Comparison of ENCODE assay signal across 14 cellular contexts in genomic region chrX:103453655-103454054, GRCh38.
DNase-seq lines count a peak whose midpoint lies in the region; ATAC-seq, FAIRE-seq and TF ChIP-seq lines count a peak whose summit lies in the region.
"Had no signal": no experiment of that assay in that cellular context is flagged by ENCODE, and none has a peak within 500 bp of the region (broad histone marks: within the 10 kb centered on the region; RNA-seq: fewer than 3 reads in every experiment).

No MANE protein-coding gene starts in this region.

- POLR2A ChIA-PET in A673 (lab: Charles Lee; ENCODE audit: low non-redundant PET), result no interaction called here
- POLR2A ChIA-PET in activated CD8-positive, alpha-beta T cell treated with anti-CD3 and anti-CD28 coated beads, Interleukin-2, amount 10 ng/mL, durations not matched to agents 7 days and 5 days (lab: Charles Lee), result no interaction called here

- TF ChIP-seq CTCF in A673 (conservative IDR thresholded peaks at IDR 0.05; ENCODE audit: low read depth, low read length), result no peak
- TF ChIP-seq CTCF in fibroblast of villous mesenchyme (IDR thresholded peaks at IDR 0.05; ENCODE audit: insufficient read depth, low read depth, low read length), result no peak
- no peak for TF ChIP-seq CTCF in BE2C (IDR thresholded peaks at IDR 0.05; ENCODE audit: low read depth, low read length)

- H3K4me3 ChIP-seq in A673 (ENCODE audit: low read depth, low read length, poor library complexity, severe bottlenecking) (no peak overlapping the region), fibroblast of villous mesenchyme (ENCODE audit: low read depth, low read length) (no peak overlapping the region), small intestine (ENCODE audit: low read depth in 1 of 2, low read length in 2 of 2) (no peak overlapping the region), BE2C (ENCODE audit: low read depth, low read length) (no peak overlapping the region)
- H3K4me3 ChIP-seq: GM12878 had no signal

- H3K36me3 Mint-ChIP-seq in activated CD8-positive, alpha-beta T cell treated with anti-CD3 and anti-CD28 coated beads, Interleukin-2, amount 10 ng/mL, durations not matched to agents 7 days and 5 days (ENCODE audit: low read depth), result no peaks in the 10 kb centered on the region
- H3K36me3 Mint-ChIP-seq: CD14-positive monocyte had no signal

- H3K4me1 ChIP-seq in A673 (ENCODE audit: insufficient read depth, low read length, poor library complexity, severe bottlenecking), result no peaks in the 10 kb centered on the region
- H3K4me1 ChIP-seq in small intestine (ENCODE audit: control insufficient read depth in 2 of 2, insufficient read depth in 1 of 2, low read depth in 1 of 2, low read length in 1 of 2), result no peaks in the 10 kb centered on the region
- H3K4me1 ChIP-seq in BE2C, result no peaks in the 10 kb centered on the region

- CTCF ChIA-PET in A673 (lab: Charles Lee), result no interaction called here
- CTCF ChIA-PET in activated CD8-positive, alpha-beta T cell treated with anti-CD3 and anti-CD28 coated beads, Interleukin-2, amount 10 ng/mL, durations not matched to agents 7 days and 5 days (lab: Charles Lee), result no interaction called here

- no peaks in the 10 kb centered on the region for H3K9me3 Mint-ChIP-seq in activated CD8-positive, alpha-beta T cell treated with anti-CD3 and anti-CD28 coated beads, Interleukin-2, amount 10 ng/mL, durations not matched to agents 7 days and 5 days (ENCODE audit: insufficient read depth)
- H3K9me3 Mint-ChIP-seq: activated naive CD4-positive, alpha-beta T cell treated with anti-CD3 and anti-CD28 coated beads for 36 hours had no signal

- H3K27me3 Mint-ChIP-seq in activated CD8-positive, alpha-beta T cell treated with anti-CD3 and anti-CD28 coated beads, Interleukin-2, amount 10 ng/mL, durations not matched to agents 7 days and 5 days (ENCODE audit: low read depth), result no peaks in the 10 kb centered on the region

- intact Hi-C loops in A673 (cut with micrococcal nuclease; ENCODE audit: unreplicated experiment), result no loop called here

- 73 to 91% (median 86%) methylated on average over 2 of the region's 2 CpGs for WGBS in small intestine, 3 donors

- H3K4me3 Mint-ChIP-seq in activated CD8-positive, alpha-beta T cell treated with anti-CD3 and anti-CD28 coated beads, Interleukin-2, amount 10 ng/mL, durations not matched to agents 7 days and 5 days, result no peak overlapping the region
- H3K4me3 Mint-ChIP-seq: activated naive CD4-positive, alpha-beta T cell treated with anti-CD3 and anti-CD28 coated beads for 36 hours; CD14-positive monocyte had no signal

- no peaks in the 10 kb centered on the region for H3K4me1 Mint-ChIP-seq in activated CD8-positive, alpha-beta T cell treated with anti-CD3 and anti-CD28 coated beads, Interleukin-2, amount 10 ng/mL, durations not matched to agents 7 days and 5 days (ENCODE audit: low read depth)
- H3K4me1 Mint-ChIP-seq: CD14-positive monocyte had no signal

- DNase-seq in A673 (ENCODE audit: low spot score) (peak; percentile 19), H4 (ENCODE audit: low spot score) (peak; percentile 62), SW 1271 (lab: John Stamatoyannopoulos, UW) (peak; percentile 18 to 74), fibroblast of villous mesenchyme (ENCODE audit: low read depth) (peak; percentile 89), small intestine (no peak), BE2C (no peak)
- DNase-seq in activated CD8-positive, alpha-beta T cell treated with anti-CD3 and anti-CD28 coated beads, Interleukin-2, amount 10 ng/mL, durations not matched to agents 7 days and 5 days, result no peak
- DNase-seq: activated naive CD4-positive, alpha-beta T cell treated with anti-CD3 and anti-CD28 coated beads for 36 hours; KBM-7; NCI-H2171; stimulated activated CD4-positive, alpha-beta T cell treated with anti-CD3 and anti-CD28 coated beads, Interleukin-12 subunit alpha, Interleukin-12 subunit beta, amount 100 ng/mL, for 4 hours had no signal

- H3K27me3 ChIP-seq in A673 (replicated peaks; ENCODE audit: insufficient read depth, low read depth, low read length, poor library complexity) (no peaks in the 10 kb centered on the region), small intestine (ENCODE audit: control insufficient read depth in 2 of 2, insufficient read depth in 2 of 2, low read length in 2 of 2) (no peaks in the 10 kb centered on the region), BE2C (no peaks in the 10 kb centered on the region)

- H3K27ac Mint-ChIP-seq in activated CD8-positive, alpha-beta T cell treated with anti-CD3 and anti-CD28 coated beads, Interleukin-2, amount 10 ng/mL, durations not matched to agents 7 days and 5 days, result no peak overlapping the region
- H3K27ac Mint-ChIP-seq: activated naive CD4-positive, alpha-beta T cell treated with anti-CD3 and anti-CD28 coated beads for 36 hours; CD14-positive monocyte had no signal

- H3K36me3 ChIP-seq in A673 (ENCODE audit: insufficient read depth, low read length, poor library complexity, severe bottlenecking) (no peaks in the 10 kb centered on the region), small intestine (ENCODE audit: control insufficient read depth in 2 of 2, insufficient read depth in 2 of 2, low read length in 2 of 2) (no peaks in the 10 kb centered on the region), BE2C (no peaks in the 10 kb centered on the region)

- FAIRE-seq in small intestine (lab: Jason Lieb, UNC), result no peak
- FAIRE-seq: GM12878 had no signal

- H3K27ac ChIP-seq in A673 (ENCODE audit: low read depth, low read length, poor library complexity, severe bottlenecking), result no peak overlapping the region
- H3K27ac ChIP-seq in small intestine (ENCODE audit: low read depth in 1 of 2, low read length in 1 of 2), result no peak overlapping the region

- H3K9me3 ChIP-seq in A673 (ENCODE audit: low read depth, low read length, poor library complexity, severe bottlenecking) (no peaks in the 10 kb centered on the region), small intestine (ENCODE audit: control insufficient read depth, low read depth) (no peaks in the 10 kb centered on the region), BE2C (no peaks in the 10 kb centered on the region)

- BruUV-seq in A673 (replicated peaks; lab: Mats Ljungman, UMichigan), result no TSS peak

- ATAC-seq in HG03280 (IDR thresholded peaks at IDR 0.05; ENCODE audit: unreplicated experiment), result no peak
- ATAC-seq in activated CD8-positive, alpha-beta T cell treated with anti-CD3 and anti-CD28 coated beads, Interleukin-2, amount 10 ng/mL, durations not matched to agents 7 days and 5 days, result no peak
- ATAC-seq: GM12878 had no signal

Comparison
In these comparisons a context has a peak if more than half of its experiments do, and no peak if none do; other contexts are left out.
1. DNase-seq: peak in A673 (single experiment), H4 (single experiment), SW 1271 (2 of 2) and fibroblast of villous mesenchyme (single experiment); none in small intestine (single experiment), BE2C (single experiment) and activated CD8-positive, alpha-beta T cell treated with anti-CD3 and anti-CD28 coated beads, Interleukin-2, amount 10 ng/mL, durations not matched to agents 7 days and 5 days (single experiment).